Comparison of ENCODE assay signal across 7 cellular contexts in the genomic region with DNA sequence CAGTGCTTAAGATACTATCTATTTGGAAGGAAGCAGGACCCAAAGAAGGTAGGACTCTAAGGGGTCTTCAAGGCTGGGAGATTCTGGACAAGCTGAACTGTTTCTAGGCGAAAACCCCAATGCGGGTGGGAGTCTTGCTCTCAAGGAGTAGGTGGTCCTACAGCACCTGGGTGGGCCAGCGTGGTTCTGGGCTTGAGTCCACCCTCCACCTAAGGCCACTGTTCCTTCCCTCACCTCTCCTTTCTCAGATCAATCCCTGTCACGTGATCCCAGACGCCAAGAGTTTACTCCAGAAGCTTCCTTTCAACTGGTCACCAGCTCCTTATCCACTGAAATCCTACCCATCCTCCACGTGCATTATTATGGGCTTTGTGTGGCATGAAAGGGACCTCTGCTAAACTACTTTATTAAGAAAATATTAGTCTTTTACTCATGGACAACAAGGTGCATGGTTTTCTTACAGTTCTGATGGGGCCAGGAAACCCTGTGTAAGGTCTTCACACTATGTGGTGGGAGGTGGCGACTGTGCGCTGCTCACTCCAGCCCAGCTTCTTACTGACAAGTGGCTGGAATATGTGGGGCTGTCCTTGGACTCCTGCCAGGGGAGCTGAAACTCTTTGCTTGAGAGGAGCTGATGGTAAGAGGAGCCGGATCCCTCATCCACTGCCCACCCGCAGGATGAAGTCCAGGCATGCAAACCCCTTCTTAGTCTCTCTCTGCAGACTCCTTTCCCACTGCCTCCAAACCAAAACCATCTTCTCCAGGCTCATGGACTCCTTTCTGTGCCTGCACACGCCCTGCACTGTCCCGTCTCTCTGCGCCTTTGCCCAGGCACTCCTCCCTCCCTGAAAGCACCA. TPM values are rescaled to one million over a fixed set of nuclear protein-coding genes. Genes with fewer than 3 reads are reported as not detected.
DNase-seq lines count a peak whose midpoint lies in the region; ATAC-seq and TF ChIP-seq lines count a peak whose summit lies in the region.

No MANE protein-coding gene starts in this region.

- TF ChIP-seq CTCF in MCF 10A (IDR thresholded peaks at IDR 0.05; ENCODE audit: unreplicated experiment) = no peak

- POLR2A ChIA-PET in MCF 10A (lab: Yijun Ruan, JAX) = interaction anchor here (0.6 to 1.5 kb wide), 8 partner anchors 17 to 346 kb away, joined by 3 to 6 read pairs (median 3); partner anchors contain the start of genes ZNF282 and ZNF777

- intact Hi-C loops in MCF 10A (cut with micrococcal nuclease) = loop anchor here (2.0 to 5.0 kb wide), 4 partner anchors 35 to 369 kb away; partner anchors contain the start of genes ZNF425, ZNF777 and ZNF783

- H3K36me3 ChIP-seq in H7 (replicated peaks; ENCODE audit: control insufficient read depth, insufficient read depth, low read length) = peaks cover 13% of the 10 kb centered on the region

- H3K27me3 ChIP-seq in H7 (ENCODE audit: control insufficient read depth, insufficient read depth, low read length) = peaks cover 4% of the 10 kb centered on the region; the same call in 1 of the 2 replicates

- no peaks in the 10 kb centered on the region for H3K9me3 Mint-ChIP-seq in MCF 10A (ENCODE audit: unreplicated experiment)
- H3K9me3 Mint-ChIP-seq in stimulated activated naive B cell treated with anti-CD40 and anti-IgM and Interleukin-4, amounts not matched to agents 10 μg/mL and 1 μg/mL and 100 μg/mL, for 72 hours = no peaks in the 10 kb centered on the region

- DNase-seq in NCI-H345 treated with DMSO at 0.1 percent for 48 hours (lab: John Stamatoyannopoulos, UW; ENCODE audit: unreplicated experiment) (peak; percentile 8), MCF 10A (ENCODE audit: unreplicated experiment) (peak; percentile 66), left kidney (ENCODE audit: low read depth, low spot score) (peak; percentile 90), H7 (no peak)
- DNase-seq in stimulated activated naive B cell treated with anti-CD40 and anti-IgM and Interleukin-4, amounts not matched to agents 10 μg/mL and 1 μg/mL and 100 μg/mL, for 72 hours = no peak
- DNase-seq in stimulated activated CD4-positive, alpha-beta T cell treated with anti-CD3 and anti-CD28 coated beads, Interleukin-4, amount 100 ng/mL, for 24 hours = no peak

- H3K4me3 Mint-ChIP-seq in MCF 10A (ENCODE audit: unreplicated experiment) = peak overlapping the region; percentile 94
- peak overlapping the region; percentile 98 to 99 for H3K4me3 Mint-ChIP-seq in stimulated activated naive B cell treated with anti-CD40 and anti-IgM and Interleukin-4, amounts not matched to agents 10 μg/mL and 1 μg/mL and 100 μg/mL, for 72 hours

- H3K27me3 Mint-ChIP-seq in MCF 10A (ENCODE audit: insufficient read depth, unreplicated experiment) = no peaks in the 10 kb centered on the region
- no peaks in the 10 kb centered on the region for H3K27me3 Mint-ChIP-seq in stimulated activated naive B cell treated with anti-CD40 and anti-IgM and Interleukin-4, amounts not matched to agents 10 μg/mL and 1 μg/mL and 100 μg/mL, for 72 hours

- H3K4me3 ChIP-seq in GM08714 (ENCODE audit: low read length) = peak overlapping the region; percentile 77; the same call in 1 of the 2 replicates
- no peak overlapping the region; the same call in 1 of the 2 replicates for H3K4me3 ChIP-seq in H7 (ENCODE audit: insufficient read depth, low read depth, low read length)

- peaks cover 16% of the 10 kb centered on the region for H3K4me1 Mint-ChIP-seq in MCF 10A (ENCODE audit: insufficient read depth, unreplicated experiment)
- H3K4me1 Mint-ChIP-seq in stimulated activated naive B cell treated with anti-CD40 and anti-IgM and Interleukin-4, amounts not matched to agents 10 μg/mL and 1 μg/mL and 100 μg/mL, for 72 hours = peaks cover 30 to 52% of the 10 kb centered on the region in 2 donors

- peaks cover 38% of the 10 kb centered on the region for H3K36me3 Mint-ChIP-seq in MCF 10A (ENCODE audit: insufficient read depth, unreplicated experiment)
- peaks cover 23 to 40% of the 10 kb centered on the region in 2 donors for H3K36me3 Mint-ChIP-seq in stimulated activated naive B cell treated with anti-CD40 and anti-IgM and Interleukin-4, amounts not matched to agents 10 μg/mL and 1 μg/mL and 100 μg/mL, for 72 hours

- H3K27ac Mint-ChIP-seq in MCF 10A (ENCODE audit: low read depth, unreplicated experiment) = peak overlapping the region; percentile 92
- peak overlapping the region; percentile 99 for H3K27ac Mint-ChIP-seq in stimulated activated naive B cell treated with anti-CD40 and anti-IgM and Interleukin-4, amounts not matched to agents 10 μg/mL and 1 μg/mL and 100 μg/mL, for 72 hours

- ATAC-seq in stimulated activated naive B cell treated with anti-CD40 and anti-IgM and Interleukin-4, amounts not matched to agents 10 μg/mL and 1 μg/mL and 100 μg/mL, for 72 hours (replicated peaks) = no peak

- CTCF ChIA-PET in MCF 10A (lab: Yijun Ruan, JAX) = interaction anchor here (0.6 to 1.9 kb wide), 12 partner anchors 10 to 1024 kb away, joined by 3 to 8 read pairs (median 4); no protein-coding TSS in a partner anchor

- TSS peak; percentile 22 for BruUV-seq in MCF 10A (replicated peaks; lab: Mats Ljungman, UMichigan)

RNA-seq across cellular contexts. Expression of gene ZNF746, which starts 1.6 kb away (rescaled TPM):
- 22.0 and 23.7 TPM in 2 replicates for total RNA-seq in MCF 10A (2022)
- total RNA-seq in H7 (2014; rRNA removed; shearing (Covaris generic)) = 19.4 and 19.9 TPM in 2 replicates

RNA-seq across cellular contexts. Expression of gene ZNF777, which starts 35.2 kb away (rescaled TPM):
- 19.5 and 22.9 TPM in 2 replicates for total RNA-seq in MCF 10A (2022)
- total RNA-seq in H7 (2014; rRNA removed; shearing (Covaris generic)) = 9.0 and 12.1 TPM in 2 replicates

Comparison
In these comparisons a context has a peak if more than half of its experiments do, and no peak if none do; other contexts are left out.
1. DNase-seq: peak in NCI-H345 treated with DMSO at 0.1 percent for 48 hours (single experiment), MCF 10A (single experiment) and left kidney (single experiment); none in stimulated activated naive B cell treated with anti-CD40 and anti-IgM and Interleukin-4, amounts not matched to agents 10 μg/mL and 1 μg/mL and 100 μg/mL, for 72 hours (single experiment), H7 (single experiment) and stimulated activated CD4-positive, alpha-beta T cell treated with anti-CD3 and anti-CD28 coated beads, Interleukin-4, amount 100 ng/mL, for 24 hours (single experiment).